Comparison of ENCODE assay signal across 8 cellular contexts in genomic region chr9:62837254-62837911, GRCh38.
DNase-seq lines count a peak whose midpoint lies in the region; ATAC-seq and TF ChIP-seq lines count a peak whose summit lies in the region.
"Not testable (repeated sequence)": the region's sequence is repeated elsewhere in the genome, so short reads cannot be mapped to it uniquely, and the experiment has no call there.

No MANE protein-coding gene starts in this region.

- not testable (repeated sequence) for H3K36me3 ChIP-seq in CD8-positive, alpha-beta memory T cell (ENCODE audit: insufficient read depth, low read length)

- peak; percentile 12 for ATAC-seq in GM19463 (IDR thresholded peaks at IDR 0.05; ENCODE audit: unreplicated experiment)
- peak; percentile 24 for ATAC-seq in HG03064 (IDR thresholded peaks at IDR 0.05; ENCODE audit: low read depth, unreplicated experiment)
- not testable (repeated sequence) for ATAC-seq in naive thymus-derived CD8-positive, alpha-beta T cell
- ATAC-seq in stimulated activated naive B cell treated with anti-CD40 and anti-IgM and Interleukin-4, amounts not matched to agents 10 μg/mL and 1 μg/mL and 100 μg/mL, for 72 hours (replicated peaks), result peak in 1 of 2 donors; percentile 1

- not testable (repeated sequence) for H3K36me3 Mint-ChIP-seq in CD8-positive, alpha-beta memory T cell; naive thymus-derived CD8-positive, alpha-beta T cell; stimulated activated naive B cell treated with anti-CD40 and anti-IgM and Interleukin-4, amounts not matched to agents 10 μg/mL and 1 μg/mL and 100 μg/mL, for 72 hours

- CTCF ChIA-PET in CD8-positive, alpha-beta memory T cell (lab: Charles Lee), result interaction anchor here (1.5 kb wide), 1 partner anchor 35 kb away, joined by 4 read pairs; no protein-coding TSS in a partner anchor

- not testable (repeated sequence) for H3K9me3 Mint-ChIP-seq in CD8-positive, alpha-beta memory T cell; naive thymus-derived CD8-positive, alpha-beta T cell; stimulated activated naive B cell treated with anti-CD40 and anti-IgM and Interleukin-4, amounts not matched to agents 10 μg/mL and 1 μg/mL and 100 μg/mL, for 72 hours

- H3K4me1 Mint-ChIP-seq in CD8-positive, alpha-beta memory T cell; naive thymus-derived CD8-positive, alpha-beta T cell; stimulated activated naive B cell treated with anti-CD40 and anti-IgM and Interleukin-4, amounts not matched to agents 10 μg/mL and 1 μg/mL and 100 μg/mL, for 72 hours: not testable (repeated sequence)

- H3K27ac ChIP-seq in CD8-positive, alpha-beta memory T cell (ENCODE audit: low read depth, low read length), result peak overlapping the region; percentile 9

- TF ChIP-seq CTCF in foreskin fibroblast (IDR thresholded peaks at IDR 0.05; ENCODE audit: low read depth, low read length), result not testable (repeated sequence)

- not testable (repeated sequence) for H3K4me3 ChIP-seq in CD8-positive, alpha-beta memory T cell (ENCODE audit: low read length)
- peak overlapping the region; percentile 31 to 49 for H3K4me3 ChIP-seq in foreskin fibroblast (ENCODE audit: low read depth in 1 of 2, low read length in 2 of 2)

- not testable (repeated sequence) for H3K4me1 ChIP-seq in CD8-positive, alpha-beta memory T cell (ENCODE audit: insufficient read depth, low read length)

- DNase-seq in CD8-positive, alpha-beta memory T cell, result peak in 3 of 5 donors; percentile 38 to 53 (median 47)
- DNase-seq in RPMI7951 (ENCODE audit: low read depth) (peak; percentile 67), foreskin fibroblast (peak; percentile 5 to 57)
- peak; percentile 25 for DNase-seq in activated naive CD4-positive, alpha-beta T cell treated with anti-CD3 and anti-CD28 coated beads, Interleukin-2, amount 50 U/mL, for 16 hours
- DNase-seq in naive thymus-derived CD8-positive, alpha-beta T cell, result peak in 4 of 10 donors; percentile 19 to 64 (median 41)
- DNase-seq in stimulated activated naive B cell treated with anti-CD40 and anti-IgM and Interleukin-4, amounts not matched to agents 10 μg/mL and 1 μg/mL and 100 μg/mL, for 72 hours, result peak; percentile 26

- not testable (repeated sequence) for H3K27me3 ChIP-seq in CD8-positive, alpha-beta memory T cell (ENCODE audit: insufficient read depth, low read length, poor library complexity, severe bottlenecking)

- H3K27ac Mint-ChIP-seq in CD8-positive, alpha-beta memory T cell, result peak overlapping the region in 2 of 8 donors; percentile 71 to 79
- H3K27ac Mint-ChIP-seq in naive thymus-derived CD8-positive, alpha-beta T cell, result peak overlapping the region in 1 of 10 donors; percentile 15
- not testable (repeated sequence) for H3K27ac Mint-ChIP-seq in stimulated activated naive B cell treated with anti-CD40 and anti-IgM and Interleukin-4, amounts not matched to agents 10 μg/mL and 1 μg/mL and 100 μg/mL, for 72 hours

- not testable (repeated sequence) for H3K9me3 ChIP-seq in CD8-positive, alpha-beta memory T cell (ENCODE audit: low read length)

- not testable (repeated sequence) for H3K27me3 Mint-ChIP-seq in CD8-positive, alpha-beta memory T cell; naive thymus-derived CD8-positive, alpha-beta T cell
- H3K27me3 Mint-ChIP-seq in stimulated activated naive B cell treated with anti-CD40 and anti-IgM and Interleukin-4, amounts not matched to agents 10 μg/mL and 1 μg/mL and 100 μg/mL, for 72 hours, result peaks cover 8 to 16% of the 10 kb centered on the region in 2 donors

- peak overlapping the region in 6 of 7 donors; percentile 35 to 72 (median 47) for H3K4me3 Mint-ChIP-seq in CD8-positive, alpha-beta memory T cell
- peak overlapping the region in 6 of 10 donors; percentile 26 to 57 (median 36) for H3K4me3 Mint-ChIP-seq in naive thymus-derived CD8-positive, alpha-beta T cell
- peak overlapping the region; percentile 25 to 88 for H3K4me3 Mint-ChIP-seq in stimulated activated naive B cell treated with anti-CD40 and anti-IgM and Interleukin-4, amounts not matched to agents 10 μg/mL and 1 μg/mL and 100 μg/mL, for 72 hours

- POLR2A ChIA-PET in CD8-positive, alpha-beta memory T cell (lab: Charles Lee); naive thymus-derived CD8-positive, alpha-beta T cell (lab: Charles Lee): not testable (repeated sequence)
